Comparison of ENCODE assay signal across 13 cellular contexts in genomic region chr19:33388817-33389573, GRCh38. TPM values are rescaled to one million over a fixed set of nuclear protein-coding genes. Genes with fewer than 3 reads are reported as not detected.
DNase-seq lines count a peak whose midpoint lies in the region; ATAC-seq, FAIRE-seq and TF ChIP-seq lines count a peak whose summit lies in the region.
"Had no signal": no experiment of that assay in that cellular context is flagged by ENCODE, and none has a peak within 500 bp of the region (broad histone marks: within the 10 kb centered on the region; RNA-seq: fewer than 3 reads in every experiment).

No MANE protein-coding gene starts in this region.

- no peaks in the 10 kb centered on the region for H3K27me3 ChIP-seq in neural progenitor cell
- H3K27me3 ChIP-seq in upper lobe of left lung: no peaks in the 10 kb centered on the region
- H3K27me3 ChIP-seq: body of pancreas, MG63 had no signal

- H3K9me3 ChIP-seq in neural progenitor cell (ENCODE audit: low read depth) (no peaks in the 10 kb centered on the region), upper lobe of left lung (no peaks in the 10 kb centered on the region)
- H3K9me3 ChIP-seq: body of pancreas, MG63 had no signal

- no peak for TF ChIP-seq CTCF in neural progenitor cell (IDR thresholded peaks at IDR 0.05)
- no peak for TF ChIP-seq CTCF in upper lobe of left lung (IDR thresholded peaks at IDR 0.05)

- H3K4me1 ChIP-seq in neural progenitor cell (no peaks in the 10 kb centered on the region), upper lobe of left lung (peaks cover 37 to 62% (median 57%) of the 10 kb centered on the region in 4 donors)

- H3K36me3 Mint-ChIP-seq in neural progenitor cell: no peaks in the 10 kb centered on the region
- H3K36me3 Mint-ChIP-seq: mesothelial cell of epicardium had no signal

- peaks cover 29% of the 10 kb centered on the region for H3K79me2 ChIP-seq in neural progenitor cell (ENCODE audit: low read depth)

- H4K20me1 ChIP-seq in neural progenitor cell (ENCODE audit: low read depth): peaks cover 89% of the 10 kb centered on the region

- H3K27ac Mint-ChIP-seq in neural progenitor cell: peak overlapping the region; percentile 50
- H3K27ac Mint-ChIP-seq: activated CD4-positive, alpha-beta T cell treated with anti-CD3 and anti-CD28 coated beads for 36 hours; mesothelial cell of epicardium had no signal

- no peak overlapping the region for H2AFZ ChIP-seq in neural progenitor cell (replicated peaks)

- no peak for TF ChIP-seq EP300 in upper lobe of left lung (IDR thresholded peaks at IDR 0.05)

- 89 to 91% methylated on average over 12 to 25 of the region's 30 CpGs for WGBS in upper lobe of left lung, 2 donors

- H3K9me3 Mint-ChIP-seq in neural progenitor cell: no peaks in the 10 kb centered on the region
- H3K9me3 Mint-ChIP-seq: mesothelial cell of epicardium had no signal

- no peak overlapping the region for H3K27ac ChIP-seq in neural progenitor cell
- H3K27ac ChIP-seq in upper lobe of left lung: peak overlapping the region; percentile 57 to 75 (median 63)

- peak; percentile 9 for DNase-seq in activated CD8-positive, alpha-beta memory T cell treated with anti-CD3 and anti-CD28 coated beads, Interleukin-2, amount 50 U/mL, for 4 hours
- DNase-seq in activated CD8-positive, alpha-beta memory T cell treated with anti-CD3 and anti-CD28 coated beads, Interleukin-2, amount 50 U/mL, for 48 hours: no peak
- peak; percentile 21 to 43 for DNase-seq in frontal cortex (ENCODE audit: low spot score in 2 of 2)
- no peak for DNase-seq in neural progenitor cell (ENCODE audit: low spot score)
- DNase-seq in upper lobe of left lung: peak in 1 of 2 donors; percentile 86
- DNase-seq in EL: no peak
- DNase-seq in GM12892 (ENCODE audit: insufficient read length): no peak
- DNase-seq: activated CD4-positive, alpha-beta T cell treated with anti-CD3 and anti-CD28 coated beads for 36 hours had no signal

- FAIRE-seq in frontal cortex (lab: Jason Lieb, UNC): no peak
- no peak for FAIRE-seq in GM12892 (lab: Jason Lieb, UNC)
- FAIRE-seq: A204.1 had no signal

- H3K9ac ChIP-seq in neural progenitor cell: no peak overlapping the region

- no peaks in the 10 kb centered on the region for H3K36me3 ChIP-seq in neural progenitor cell
- peaks cover 0 to 26% (median 15%) of the 10 kb centered on the region in 4 donors for H3K36me3 ChIP-seq in upper lobe of left lung

- H3K4me3 Mint-ChIP-seq in neural progenitor cell: no peak overlapping the region
- H3K4me3 Mint-ChIP-seq: activated CD4-positive, alpha-beta T cell treated with anti-CD3 and anti-CD28 coated beads for 36 hours; mesothelial cell of epicardium had no signal

- TF ChIP-seq POLR2A in upper lobe of left lung (IDR thresholded peaks at IDR 0.05): no peak
- no peak for TF ChIP-seq POLR2A in GM12892 (IDR thresholded peaks at IDR 0.05; ENCODE audit: low read depth, low read length)

- ATAC-seq in upper lobe of left lung (ENCODE audit: low FRiP score in 2 of 2) (no peak), HG03432 (IDR thresholded peaks at IDR 0.05; ENCODE audit: unreplicated experiment) (no peak)
- ATAC-seq: activated CD4-positive, alpha-beta T cell treated with anti-CD3 and anti-CD28 coated beads for 36 hours; body of pancreas had no signal

- H3K4me1 Mint-ChIP-seq in neural progenitor cell: peaks cover 4% of the 10 kb centered on the region
- H3K4me1 Mint-ChIP-seq: activated CD4-positive, alpha-beta T cell treated with anti-CD3 and anti-CD28 coated beads for 36 hours had no signal

- H3F3A ChIP-seq in neural progenitor cell (ENCODE audit: low read depth): no peaks in the 10 kb centered on the region

- no peak overlapping the region for H3K4me2 ChIP-seq in neural progenitor cell

- H3K27me3 Mint-ChIP-seq in neural progenitor cell (ENCODE audit: insufficient read depth, low read depth): peaks cover 2% of the 10 kb centered on the region
- H3K27me3 Mint-ChIP-seq: activated CD4-positive, alpha-beta T cell treated with anti-CD3 and anti-CD28 coated beads for 36 hours had no signal

- H3K4me3 ChIP-seq in neural progenitor cell (no peak overlapping the region), upper lobe of left lung (no peak overlapping the region)
- H3K4me3 ChIP-seq: body of pancreas, MG63 had no signal

RNA-seq across cellular contexts. Expression of gene CEBPG, which starts 15.5 kb away (rescaled TPM):
- total RNA-seq in frontal cortex (54.6 TPM), neural progenitor cell (ENCODE audit: low replicate concordance) (40.3 and 59.3 TPM in 2 replicates), upper lobe of left lung (10 to 100 TPM; 11.5 to 44.7 (median 22.7) TPM)
- polyA plus RNA-seq in GM12892 (2012; ENCODE audit: missing spikeins): 11.4 TPM

Comparison
In these comparisons a context has a peak if more than half of its experiments do, and no peak if none do; other contexts are left out.
1. DNase-seq: peak in activated CD8-positive, alpha-beta memory T cell treated with anti-CD3 and anti-CD28 coated beads, Interleukin-2, amount 50 U/mL, for 4 hours (single experiment) and frontal cortex (2 of 2); none in activated CD8-positive, alpha-beta memory T cell treated with anti-CD3 and anti-CD28 coated beads, Interleukin-2, amount 50 U/mL, for 48 hours (single experiment), neural progenitor cell (single experiment), EL (single experiment) and GM12892 (single experiment).